Comparison of ENCODE assay signal across 1 cellular context in genomic region chr15:67070892-67071664, GRCh38.
A peak's percentile ranks its signal among the peaks of the same experiment; 100 is the strongest.
TF ChIP-seq lines count a peak whose summit lies in the region.

No MANE protein-coding gene starts in this region.

TF ChIP-seq in GM12878, 131 proteins besides CTCF, POLR2A, EP300 and RAD21:
- TF ChIP-seq ZNF622 (IDR thresholded peaks at IDR 0.05), result no peak
- TF ChIP-seq FOS (IDR thresholded peaks at IDR 0.05; ENCODE audit: borderline replicate concordance, extremely low read depth, insufficient read length), result no peak
- 0 out of 2 replicates have a peak, but pooled peaks have one; percentile 32 for TF ChIP-seq ZNF24 (IDR thresholded peaks at IDR 0.05)
- TF ChIP-seq PBX3 (IDR thresholded peaks at IDR 0.05; ENCODE audit: insufficient replicate concordance, low read depth, low read length), result no peak
- no peak for TF ChIP-seq ZBED1 (IDR thresholded peaks at IDR 0.05; ENCODE audit: borderline replicate concordance)
- TF ChIP-seq, protein P1, sequence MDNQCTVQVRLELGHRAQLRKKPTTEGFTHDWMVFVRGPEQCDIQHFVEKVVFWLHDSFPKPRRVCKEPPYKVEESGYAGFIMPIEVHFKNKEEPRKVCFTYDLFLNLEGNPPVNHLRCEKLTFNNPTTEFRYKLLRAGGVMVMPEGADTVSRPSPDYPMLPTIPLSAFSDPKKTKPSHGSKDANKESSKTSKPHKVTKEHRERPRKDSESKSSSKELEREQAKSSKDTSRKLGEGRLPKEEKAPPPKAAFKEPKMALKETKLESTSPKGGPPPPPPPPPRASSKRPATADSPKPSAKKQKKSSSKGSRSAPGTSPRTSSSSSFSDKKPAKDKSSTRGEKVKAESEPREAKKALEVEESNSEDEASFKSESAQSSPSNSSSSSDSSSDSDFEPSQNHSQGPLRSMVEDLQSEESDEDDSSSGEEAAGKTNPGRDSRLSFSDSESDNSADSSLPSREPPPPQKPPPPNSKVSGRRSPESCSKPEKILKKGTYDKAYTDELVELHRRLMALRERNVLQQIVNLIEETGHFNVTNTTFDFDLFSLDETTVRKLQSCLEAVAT (IDR thresholded peaks at IDR 0.05), result no peak
- TF ChIP-seq CEBPB (IDR thresholded peaks at IDR 0.05; ENCODE audit: borderline replicate concordance in 1 of 2, low read depth in 2 of 2, low read length in 2 of 2), result no peak
- TF ChIP-seq ETV6 (conservative IDR thresholded peaks at IDR 0.05 in 1 of 2, IDR thresholded peaks at IDR 0.05 in 1 of 2; ENCODE audit: borderline replicate concordance in 1 of 2, low read depth in 1 of 2), result no peak
- no peak for TF ChIP-seq PAX8 (IDR thresholded peaks at IDR 0.05)
